In the genomic region with DNA sequence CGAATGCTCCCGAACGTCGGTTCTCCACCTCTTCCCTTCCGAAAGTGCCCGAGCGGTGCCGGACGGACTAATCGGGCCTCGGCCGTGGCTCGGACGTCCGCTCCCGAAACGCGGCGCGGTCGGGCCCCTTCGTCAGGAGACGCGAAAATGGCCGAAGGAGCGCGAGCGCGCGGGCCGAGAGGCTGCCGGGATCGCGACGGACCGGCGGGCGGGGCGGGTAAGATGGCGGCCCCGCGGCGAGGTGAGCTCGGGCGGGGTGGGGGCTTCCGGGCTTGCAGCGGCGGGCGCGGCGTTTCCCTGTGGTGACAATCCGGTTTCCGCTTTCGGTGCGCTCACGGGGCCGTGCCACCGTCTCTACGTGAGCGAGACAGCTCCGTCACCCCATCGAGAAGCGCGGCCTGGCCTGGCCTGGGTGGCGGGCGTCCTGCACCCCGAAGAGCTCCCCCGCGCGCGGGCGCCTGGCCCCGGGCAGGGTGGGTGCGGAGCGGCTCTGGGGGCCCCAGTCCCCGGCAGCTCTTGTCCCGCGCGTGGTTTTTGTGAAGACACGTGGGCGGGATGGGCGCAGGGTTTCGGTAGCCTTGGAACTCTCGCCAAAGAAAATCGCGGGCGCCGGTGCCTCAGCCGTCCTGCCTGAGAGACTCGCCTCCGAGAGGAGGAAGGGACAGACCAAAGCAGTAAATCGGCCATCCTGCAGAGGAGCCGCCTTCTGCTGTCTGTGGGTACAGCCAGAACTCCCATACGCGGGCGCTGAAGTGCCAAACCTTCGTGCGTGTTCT, we compare ENCODE assay signal across 8 cellular contexts.
DNase-seq lines count a peak whose midpoint lies in the region; ATAC-seq lines count a peak whose summit lies in the region.

A gene (plus strand): TSS at position 211 of the 776 bp plus-strand sequence. CDS start 12 bp downstream, at position 223.

- peaks cover 23% of the 10 kb centered on the region for H3K36me3 Mint-ChIP-seq in effector memory CD8-positive, alpha-beta T cell (ENCODE audit: insufficient read depth)
- peaks cover 5% of the 10 kb centered on the region for H3K36me3 Mint-ChIP-seq in memory B cell

- H3K27ac Mint-ChIP-seq in effector memory CD8-positive, alpha-beta T cell: peak within 1 kb of the TSS; percentile 93 to 94
- H3K27ac Mint-ChIP-seq in memory B cell: peak within 1 kb of the TSS; percentile 89

- peaks cover 29% of the 10 kb centered on the region in 2 donors for H3K4me1 Mint-ChIP-seq in effector memory CD8-positive, alpha-beta T cell (ENCODE audit: low read depth in 2 of 2)
- H3K4me1 Mint-ChIP-seq in memory B cell: peaks cover 29% of the 10 kb centered on the region

- no peaks in the 10 kb centered on the region for H3K27me3 Mint-ChIP-seq in effector memory CD8-positive, alpha-beta T cell
- H3K27me3 Mint-ChIP-seq in memory B cell: no peaks in the 10 kb centered on the region

- ATAC-seq in GM19463 (IDR thresholded peaks at IDR 0.05; ENCODE audit: unreplicated experiment): peak; percentile 60
- peak; percentile 68 for ATAC-seq in effector memory CD8-positive, alpha-beta T cell (replicated peaks)
- ATAC-seq in memory B cell (ENCODE audit: low read depth): peak; percentile 66

- H3K4me3 Mint-ChIP-seq in effector memory CD8-positive, alpha-beta T cell: peak within 1 kb of the TSS; percentile 86 to 87
- peak within 1 kb of the TSS; percentile 85 for H3K4me3 Mint-ChIP-seq in memory B cell

- H3K9me3 Mint-ChIP-seq in effector memory CD8-positive, alpha-beta T cell: no peaks in the 10 kb centered on the region
- H3K9me3 Mint-ChIP-seq in memory B cell: no peaks in the 10 kb centered on the region

- DNase-seq in CD1c-positive myeloid dendritic cell (ENCODE audit: extremely low spot score): peak; percentile 100
- peak; percentile 95 for DNase-seq in HS-27A (ENCODE audit: low read depth)
- DNase-seq in NK-92 (lab: John Stamatoyannopoulos, UW; ENCODE audit: unreplicated experiment): peak; percentile 67
- DNase-seq in activated CD8-positive, alpha-beta memory T cell treated with anti-CD3 and anti-CD28 coated beads for 4 hours (ENCODE audit: low read depth in 2 of 2): peak; percentile 84 to 87
- peak; percentile 98 for DNase-seq in effector memory CD8-positive, alpha-beta T cell
- DNase-seq in memory B cell (ENCODE audit: low spot score in 2 of 2): peak; percentile 97 to 98
- peak; percentile 94 for DNase-seq in stimulated activated CD8-positive, alpha-beta memory T cell treated with anti-CD3 and anti-CD28 coated beads, Interleukin-12 subunit alpha, Interleukin-12 subunit beta, amount 100 ng/mL, for 24 hours (ENCODE audit: extremely low read depth)

Comparison
In these comparisons a context has a peak if more than half of its experiments do, and no peak if none do; other contexts are left out.
1. Peak in every context shown above with its lines: DNase-seq and ATAC-seq.